In the genomic region with DNA sequence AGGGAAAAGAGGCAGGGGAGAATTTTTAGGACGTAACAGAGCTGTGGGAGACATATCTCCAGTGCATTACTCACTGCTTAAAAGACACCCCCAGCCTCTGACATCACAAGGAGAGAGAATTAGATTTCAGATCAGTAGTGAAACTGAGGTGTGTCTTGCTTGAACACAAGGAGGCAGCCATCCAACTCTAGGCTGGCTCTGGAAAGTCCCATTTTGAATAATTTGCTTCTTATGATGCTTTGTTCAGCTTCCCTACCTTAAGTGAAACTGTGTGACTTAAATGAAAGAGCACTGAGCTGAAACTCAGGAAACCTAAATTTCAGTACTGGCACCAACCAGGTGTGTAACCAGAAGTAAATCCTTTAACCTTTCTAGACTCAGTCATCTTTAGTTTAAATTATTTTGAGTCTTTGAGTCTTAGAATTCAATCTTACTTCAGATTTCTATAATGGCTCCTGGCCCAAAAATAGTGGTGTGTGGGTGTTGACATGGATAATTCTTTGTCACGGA, we compare ENCODE assay signal across 1 cellular context.
TF ChIP-seq lines count a peak whose summit lies in the region.

No MANE protein-coding gene starts in this region.

TF ChIP-seq in GM12878, 131 proteins besides CTCF, POLR2A, EP300 and RAD21 (continued from another document and continues in another):
- TF ChIP-seq, protein P1, sequence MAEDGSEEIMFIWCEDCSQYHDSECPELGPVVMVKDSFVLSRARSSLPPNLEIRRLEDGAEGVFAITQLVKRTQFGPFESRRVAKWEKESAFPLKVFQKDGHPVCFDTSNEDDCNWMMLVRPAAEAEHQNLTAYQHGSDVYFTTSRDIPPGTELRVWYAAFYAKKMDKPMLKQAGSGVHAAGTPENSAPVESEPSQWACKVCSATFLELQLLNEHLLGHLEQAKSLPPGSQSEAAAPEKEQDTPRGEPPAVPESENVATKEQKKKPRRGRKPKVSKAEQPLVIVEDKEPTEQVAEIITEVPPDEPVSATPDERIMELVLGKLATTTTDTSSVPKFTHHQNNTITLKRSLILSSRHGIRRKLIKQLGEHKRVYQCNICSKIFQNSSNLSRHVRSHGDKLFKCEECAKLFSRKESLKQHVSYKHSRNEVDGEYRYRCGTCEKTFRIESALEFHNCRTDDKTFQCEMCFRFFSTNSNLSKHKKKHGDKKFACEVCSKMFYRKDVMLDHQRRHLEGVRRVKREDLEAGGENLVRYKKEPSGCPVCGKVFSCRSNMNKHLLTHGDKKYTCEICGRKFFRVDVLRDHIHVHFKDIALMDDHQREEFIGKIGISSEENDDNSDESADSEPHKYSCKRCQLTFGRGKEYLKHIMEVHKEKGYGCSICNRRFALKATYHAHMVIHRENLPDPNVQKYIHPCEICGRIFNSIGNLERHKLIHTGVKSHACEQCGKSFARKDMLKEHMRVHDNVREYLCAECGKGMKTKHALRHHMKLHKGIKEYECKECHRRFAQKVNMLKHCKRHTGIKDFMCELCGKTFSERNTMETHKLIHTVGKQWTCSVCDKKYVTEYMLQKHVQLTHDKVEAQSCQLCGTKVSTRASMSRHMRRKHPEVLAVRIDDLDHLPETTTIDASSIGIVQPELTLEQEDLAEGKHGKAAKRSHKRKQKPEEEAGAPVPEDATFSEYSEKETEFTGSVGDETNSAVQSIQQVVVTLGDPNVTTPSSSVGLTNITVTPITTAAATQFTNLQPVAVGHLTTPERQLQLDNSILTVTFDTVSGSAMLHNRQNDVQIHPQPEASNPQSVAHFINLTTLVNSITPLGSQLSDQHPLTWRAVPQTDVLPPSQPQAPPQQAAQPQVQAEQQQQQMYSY (CRISPR knock-in tag; IDR thresholded peaks at IDR 0.05) = no peak
- peak; percentile 91 for TF ChIP-seq BCL11A (IDR thresholded peaks at IDR 0.05; ENCODE audit: low read depth, low read length)
- TF ChIP-seq, protein P2, sequence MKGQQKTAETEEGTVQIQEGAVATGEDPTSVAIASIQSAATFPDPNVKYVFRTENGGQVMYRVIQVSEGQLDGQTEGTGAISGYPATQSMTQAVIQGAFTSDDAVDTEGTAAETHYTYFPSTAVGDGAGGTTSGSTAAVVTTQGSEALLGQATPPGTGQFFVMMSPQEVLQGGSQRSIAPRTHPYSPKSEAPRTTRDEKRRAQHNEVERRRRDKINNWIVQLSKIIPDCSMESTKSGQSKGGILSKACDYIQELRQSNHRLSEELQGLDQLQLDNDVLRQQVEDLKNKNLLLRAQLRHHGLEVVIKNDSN (IDR thresholded peaks at IDR 0.05; ENCODE audit: borderline replicate concordance, extremely low read length, insufficient read depth, low read depth, low read length) = no peak
- TF ChIP-seq, protein P3, sequence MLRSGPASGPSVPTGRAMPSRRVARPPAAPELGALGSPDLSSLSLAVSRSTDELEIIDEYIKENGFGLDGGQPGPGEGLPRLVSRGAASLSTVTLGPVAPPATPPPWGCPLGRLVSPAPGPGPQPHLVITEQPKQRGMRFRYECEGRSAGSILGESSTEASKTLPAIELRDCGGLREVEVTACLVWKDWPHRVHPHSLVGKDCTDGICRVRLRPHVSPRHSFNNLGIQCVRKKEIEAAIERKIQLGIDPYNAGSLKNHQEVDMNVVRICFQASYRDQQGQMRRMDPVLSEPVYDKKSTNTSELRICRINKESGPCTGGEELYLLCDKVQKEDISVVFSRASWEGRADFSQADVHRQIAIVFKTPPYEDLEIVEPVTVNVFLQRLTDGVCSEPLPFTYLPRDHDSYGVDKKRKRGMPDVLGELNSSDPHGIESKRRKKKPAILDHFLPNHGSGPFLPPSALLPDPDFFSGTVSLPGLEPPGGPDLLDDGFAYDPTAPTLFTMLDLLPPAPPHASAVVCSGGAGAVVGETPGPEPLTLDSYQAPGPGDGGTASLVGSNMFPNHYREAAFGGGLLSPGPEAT (IDR thresholded peaks at IDR 0.05; ENCODE audit: low read depth) = peak; percentile 98
- TF ChIP-seq, protein P4, sequence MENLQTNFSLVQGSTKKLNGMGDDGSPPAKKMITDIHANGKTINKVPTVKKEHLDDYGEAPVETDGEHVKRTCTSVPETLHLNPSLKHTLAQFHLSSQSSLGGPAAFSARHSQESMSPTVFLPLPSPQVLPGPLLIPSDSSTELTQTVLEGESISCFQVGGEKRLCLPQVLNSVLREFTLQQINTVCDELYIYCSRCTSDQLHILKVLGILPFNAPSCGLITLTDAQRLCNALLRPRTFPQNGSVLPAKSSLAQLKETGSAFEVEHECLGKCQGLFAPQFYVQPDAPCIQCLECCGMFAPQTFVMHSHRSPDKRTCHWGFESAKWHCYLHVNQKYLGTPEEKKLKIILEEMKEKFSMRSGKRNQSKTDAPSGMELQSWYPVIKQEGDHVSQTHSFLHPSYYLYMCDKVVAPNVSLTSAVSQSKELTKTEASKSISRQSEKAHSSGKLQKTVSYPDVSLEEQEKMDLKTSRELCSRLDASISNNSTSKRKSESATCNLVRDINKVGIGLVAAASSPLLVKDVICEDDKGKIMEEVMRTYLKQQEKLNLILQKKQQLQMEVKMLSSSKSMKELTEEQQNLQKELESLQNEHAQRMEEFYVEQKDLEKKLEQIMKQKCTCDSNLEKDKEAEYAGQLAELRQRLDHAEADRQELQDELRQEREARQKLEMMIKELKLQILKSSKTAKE (IDR thresholded peaks at IDR 0.05; ENCODE audit: low read depth, poor library complexity, severe bottlenecking) = peak; percentile 90
- TF ChIP-seq CHD1 (IDR thresholded peaks at IDR 0.05; ENCODE audit: low read depth, low read length) = 0 out of 2 replicates have a peak, but pooled peaks have one; percentile 49
- TF ChIP-seq SMARCA5 (IDR thresholded peaks at IDR 0.05) = no peak
- no peak for TF ChIP-seq GATAD2B (conservative IDR thresholded peaks at IDR 0.05; ENCODE audit: low read depth)
- peak; percentile 41; the same call in 1 of the 2 replicates for TF ChIP-seq JUND (IDR thresholded peaks at IDR 0.05; ENCODE audit: low read depth, low read length)
- TF ChIP-seq NFXL1 (IDR thresholded peaks at IDR 0.05; ENCODE audit: borderline replicate concordance) = no peak
- 0 out of 2 replicates have a peak, but pooled peaks have one; percentile 25 for TF ChIP-seq ZNF24 (IDR thresholded peaks at IDR 0.05)
- TF ChIP-seq ASH2L (IDR thresholded peaks at IDR 0.05; ENCODE audit: borderline replicate concordance, low read depth) = no peak
- TF ChIP-seq SRF (IDR thresholded peaks at IDR 0.05; ENCODE audit: low read depth in 2 of 2, low read length in 2 of 2) = no peak
- peak; percentile 64; the same call in 1 of the 2 replicates for TF ChIP-seq ZNF217 (IDR thresholded peaks at IDR 0.05)
- TF ChIP-seq RCOR1 (conservative IDR thresholded peaks at IDR 0.05; ENCODE audit: low read depth, low read length) = peak; percentile 93
- no peak for TF ChIP-seq LARP7 (IDR thresholded peaks at IDR 0.05)
- peak; percentile 87 for TF ChIP-seq CBX5 (IDR thresholded peaks at IDR 0.05; ENCODE audit: low read depth)
- TF ChIP-seq, protein P5, sequence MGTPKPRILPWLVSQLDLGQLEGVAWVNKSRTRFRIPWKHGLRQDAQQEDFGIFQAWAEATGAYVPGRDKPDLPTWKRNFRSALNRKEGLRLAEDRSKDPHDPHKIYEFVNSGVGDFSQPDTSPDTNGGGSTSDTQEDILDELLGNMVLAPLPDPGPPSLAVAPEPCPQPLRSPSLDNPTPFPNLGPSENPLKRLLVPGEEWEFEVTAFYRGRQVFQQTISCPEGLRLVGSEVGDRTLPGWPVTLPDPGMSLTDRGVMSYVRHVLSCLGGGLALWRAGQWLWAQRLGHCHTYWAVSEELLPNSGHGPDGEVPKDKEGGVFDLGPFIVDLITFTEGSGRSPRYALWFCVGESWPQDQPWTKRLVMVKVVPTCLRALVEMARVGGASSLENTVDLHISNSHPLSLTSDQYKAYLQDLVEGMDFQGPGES (IDR thresholded peaks at IDR 0.05) = no peak
- TF ChIP-seq, protein P6, sequence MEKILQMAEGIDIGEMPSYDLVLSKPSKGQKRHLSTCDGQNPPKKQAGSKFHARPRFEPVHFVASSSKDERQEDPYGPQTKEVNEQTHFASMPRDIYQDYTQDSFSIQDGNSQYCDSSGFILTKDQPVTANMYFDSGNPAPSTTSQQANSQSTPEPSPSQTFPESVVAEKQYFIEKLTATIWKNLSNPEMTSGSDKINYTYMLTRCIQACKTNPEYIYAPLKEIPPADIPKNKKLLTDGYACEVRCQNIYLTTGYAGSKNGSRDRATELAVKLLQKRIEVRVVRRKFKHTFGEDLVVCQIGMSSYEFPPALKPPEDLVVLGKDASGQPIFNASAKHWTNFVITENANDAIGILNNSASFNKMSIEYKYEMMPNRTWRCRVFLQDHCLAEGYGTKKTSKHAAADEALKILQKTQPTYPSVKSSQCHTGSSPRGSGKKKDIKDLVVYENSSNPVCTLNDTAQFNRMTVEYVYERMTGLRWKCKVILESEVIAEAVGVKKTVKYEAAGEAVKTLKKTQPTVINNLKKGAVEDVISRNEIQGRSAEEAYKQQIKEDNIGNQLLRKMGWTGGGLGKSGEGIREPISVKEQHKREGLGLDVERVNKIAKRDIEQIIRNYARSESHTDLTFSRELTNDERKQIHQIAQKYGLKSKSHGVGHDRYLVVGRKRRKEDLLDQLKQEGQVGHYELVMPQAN (conservative IDR thresholded peaks at IDR 0.05) = no peak
- TF ChIP-seq SMC3 (IDR thresholded peaks at IDR 0.05; ENCODE audit: borderline replicate concordance, low read length) = peak; percentile 54; the same call in 1 of the 2 replicates
- TF ChIP-seq DPF2 (IDR thresholded peaks at IDR 0.05) = peak; percentile 81
- TF ChIP-seq CREM (IDR thresholded peaks at IDR 0.05; ENCODE audit: low read depth) = peak; percentile 94
- TF ChIP-seq JUNB (IDR thresholded peaks at IDR 0.05) = peak; percentile 90
- TF ChIP-seq, protein P7, sequence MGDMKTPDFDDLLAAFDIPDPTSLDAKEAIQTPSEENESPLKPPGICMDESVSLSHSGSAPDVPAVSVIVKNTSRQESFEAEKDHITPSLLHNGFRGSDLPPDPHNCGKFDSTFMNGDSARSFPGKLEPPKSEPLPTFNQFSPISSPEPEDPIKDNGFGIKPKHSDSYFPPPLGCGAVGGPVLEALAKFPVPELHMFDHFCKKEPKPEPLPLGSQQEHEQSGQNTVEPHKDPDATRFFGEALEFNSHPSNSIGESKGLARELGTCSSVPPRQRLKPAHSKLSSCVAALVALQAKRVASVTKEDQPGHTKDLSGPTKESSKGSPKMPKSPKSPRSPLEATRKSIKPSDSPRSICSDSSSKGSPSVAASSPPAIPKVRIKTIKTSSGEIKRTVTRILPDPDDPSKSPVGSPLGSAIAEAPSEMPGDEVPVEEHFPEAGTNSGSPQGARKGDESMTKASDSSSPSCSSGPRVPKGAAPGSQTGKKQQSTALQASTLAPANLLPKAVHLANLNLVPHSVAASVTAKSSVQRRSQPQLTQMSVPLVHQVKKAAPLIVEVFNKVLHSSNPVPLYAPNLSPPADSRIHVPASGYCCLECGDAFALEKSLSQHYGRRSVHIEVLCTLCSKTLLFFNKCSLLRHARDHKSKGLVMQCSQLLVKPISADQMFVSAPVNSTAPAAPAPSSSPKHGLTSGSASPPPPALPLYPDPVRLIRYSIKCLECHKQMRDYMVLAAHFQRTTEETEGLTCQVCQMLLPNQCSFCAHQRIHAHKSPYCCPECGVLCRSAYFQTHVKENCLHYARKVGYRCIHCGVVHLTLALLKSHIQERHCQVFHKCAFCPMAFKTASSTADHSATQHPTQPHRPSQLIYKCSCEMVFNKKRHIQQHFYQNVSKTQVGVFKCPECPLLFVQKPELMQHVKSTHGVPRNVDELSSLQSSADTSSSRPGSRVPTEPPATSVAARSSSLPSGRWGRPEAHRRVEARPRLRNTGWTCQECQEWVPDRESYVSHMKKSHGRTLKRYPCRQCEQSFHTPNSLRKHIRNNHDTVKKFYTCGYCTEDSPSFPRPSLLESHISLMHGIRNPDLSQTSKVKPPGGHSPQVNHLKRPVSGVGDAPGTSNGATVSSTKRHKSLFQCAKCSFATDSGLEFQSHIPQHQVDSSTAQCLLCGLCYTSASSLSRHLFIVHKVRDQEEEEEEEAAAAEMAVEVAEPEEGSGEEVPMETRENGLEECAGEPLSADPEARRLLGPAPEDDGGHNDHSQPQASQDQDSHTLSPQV (IDR thresholded peaks at IDR 0.05) = no peak; the same call in 1 of the 2 replicates
- TF ChIP-seq YY1 (IDR thresholded peaks at IDR 0.05; ENCODE audit: low read depth, low read length) = peak; percentile 71
- no peak for TF ChIP-seq YBX1 (IDR thresholded peaks at IDR 0.05)
- TF ChIP-seq EED (IDR thresholded peaks at IDR 0.05; ENCODE audit: low read depth) = peak; percentile 96
- peak in 1 of 2 experiments; percentile 89; a peak in 2 of 4 replicates for TF ChIP-seq CEBPB (IDR thresholded peaks at IDR 0.05; ENCODE audit: borderline replicate concordance in 1 of 2, low read depth in 2 of 2, low read length in 2 of 2)
- TF ChIP-seq, protein P8, sequence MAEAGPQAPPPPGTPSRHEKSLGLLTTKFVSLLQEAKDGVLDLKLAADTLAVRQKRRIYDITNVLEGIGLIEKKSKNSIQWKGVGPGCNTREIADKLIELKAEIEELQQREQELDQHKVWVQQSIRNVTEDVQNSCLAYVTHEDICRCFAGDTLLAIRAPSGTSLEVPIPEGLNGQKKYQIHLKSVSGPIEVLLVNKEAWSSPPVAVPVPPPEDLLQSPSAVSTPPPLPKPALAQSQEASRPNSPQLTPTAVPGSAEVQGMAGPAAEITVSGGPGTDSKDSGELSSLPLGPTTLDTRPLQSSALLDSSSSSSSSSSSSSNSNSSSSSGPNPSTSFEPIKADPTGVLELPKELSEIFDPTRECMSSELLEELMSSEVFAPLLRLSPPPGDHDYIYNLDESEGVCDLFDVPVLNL (IDR thresholded peaks at IDR 0.05; ENCODE audit: low read depth, low read length) = no peak
- no peak for TF ChIP-seq SIX5 (IDR thresholded peaks at IDR 0.05; ENCODE audit: low read depth, low read length, severe bottlenecking)
- no peak for TF ChIP-seq NFYA (IDR thresholded peaks at IDR 0.05; ENCODE audit: borderline replicate concordance, low read depth, low read length)
- peak; percentile 51 for TF ChIP-seq SMAD1 (IDR thresholded peaks at IDR 0.05; ENCODE audit: low read depth, partially characterized antibody)
- TF ChIP-seq, protein P9, sequence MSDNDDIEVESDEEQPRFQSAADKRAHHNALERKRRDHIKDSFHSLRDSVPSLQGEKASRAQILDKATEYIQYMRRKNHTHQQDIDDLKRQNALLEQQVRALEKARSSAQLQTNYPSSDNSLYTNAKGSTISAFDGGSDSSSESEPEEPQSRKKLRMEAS (IDR thresholded peaks at IDR 0.05; ENCODE audit: low read depth, low read length) = no peak
- TF ChIP-seq TCF7 (IDR thresholded peaks at IDR 0.05; ENCODE audit: borderline replicate concordance) = 0 out of 2 replicates have a peak, but pooled peaks have one; percentile 52
- peak; percentile 96 for TF ChIP-seq MTA3 (IDR thresholded peaks at IDR 0.05; ENCODE audit: borderline replicate concordance, low read length)
- TF ChIP-seq, protein P10, sequence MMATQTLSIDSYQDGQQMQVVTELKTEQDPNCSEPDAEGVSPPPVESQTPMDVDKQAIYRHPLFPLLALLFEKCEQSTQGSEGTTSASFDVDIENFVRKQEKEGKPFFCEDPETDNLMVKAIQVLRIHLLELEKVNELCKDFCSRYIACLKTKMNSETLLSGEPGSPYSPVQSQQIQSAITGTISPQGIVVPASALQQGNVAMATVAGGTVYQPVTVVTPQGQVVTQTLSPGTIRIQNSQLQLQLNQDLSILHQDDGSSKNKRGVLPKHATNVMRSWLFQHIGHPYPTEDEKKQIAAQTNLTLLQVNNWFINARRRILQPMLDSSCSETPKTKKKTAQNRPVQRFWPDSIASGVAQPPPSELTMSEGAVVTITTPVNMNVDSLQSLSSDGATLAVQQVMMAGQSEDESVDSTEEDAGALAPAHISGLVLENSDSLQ (IDR thresholded peaks at IDR 0.05) = no peak
- TF ChIP-seq CBFB (IDR thresholded peaks at IDR 0.05; ENCODE audit: low read depth) = no peak
- TF ChIP-seq BMI1 (IDR thresholded peaks at IDR 0.05; ENCODE audit: borderline replicate concordance) = no peak
- TF ChIP-seq TARDBP (IDR thresholded peaks at IDR 0.05; ENCODE audit: borderline replicate concordance) = no peak
